In the genomic region with DNA sequence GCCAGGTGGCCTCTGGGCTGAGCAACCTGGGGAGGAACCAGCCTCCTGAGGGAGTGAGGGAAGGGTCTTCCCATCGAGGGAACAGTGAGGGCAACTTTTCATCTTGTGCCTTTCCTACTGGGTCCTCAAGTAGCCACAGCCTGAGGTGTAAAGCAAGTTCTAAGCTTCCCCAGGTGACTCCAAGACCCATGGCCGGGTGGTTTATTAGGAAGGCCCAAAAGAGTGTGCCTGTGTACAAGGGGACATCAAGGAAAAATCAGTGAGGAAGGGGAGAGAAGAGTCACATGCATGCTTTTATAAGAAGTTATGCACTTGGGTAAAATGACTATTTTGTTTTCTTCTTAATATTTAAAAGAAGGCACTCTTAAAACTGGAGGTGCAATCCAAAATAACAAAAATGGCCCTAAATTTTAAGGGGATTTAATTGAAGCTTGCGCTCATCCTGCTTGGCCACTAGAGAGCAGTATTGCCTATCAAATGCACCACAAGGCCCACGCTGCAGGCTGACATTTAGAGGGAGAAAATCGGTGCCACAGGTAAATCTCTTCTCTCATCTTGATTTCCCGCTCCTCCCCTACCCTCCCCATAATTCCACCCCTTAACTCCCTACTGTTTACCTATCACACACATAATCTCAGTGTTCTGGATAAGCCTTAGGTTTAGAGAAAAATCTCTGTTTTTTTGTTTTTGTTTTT, we compare ENCODE assay signal across 8 cellular contexts. TPM values are rescaled to one million over a fixed set of nuclear protein-coding genes. Genes with fewer than 3 reads are reported as not detected.
DNase-seq lines count a peak whose midpoint lies in the region; ATAC-seq, FAIRE-seq and TF ChIP-seq lines count a peak whose summit lies in the region.

No MANE protein-coding gene starts in this region.

- H3K4me3 ChIP-seq in H7 (ENCODE audit: insufficient read depth, low read depth, low read length), result no peak overlapping the region
- H3K4me3 ChIP-seq in pancreas, result no peak overlapping the region

- H3K27me3 ChIP-seq in H7 (ENCODE audit: control insufficient read depth, insufficient read depth, low read length) (no peaks in the 10 kb centered on the region), pancreas (no peaks in the 10 kb centered on the region)

- DNase-seq in DMS153 treated with DMSO at 0.1 percent for 48 hours (lab: John Stamatoyannopoulos, UW; ENCODE audit: unreplicated experiment) (peak; percentile 0), H7 (peak; percentile 81), NCI-H526 (lab: John Stamatoyannopoulos, UW) (peak; percentile 18 to 73), activated T-cell treated with anti-CD3 and anti-CD28 coated beads for 24 hours (ENCODE audit: low read depth) (peak; percentile 11), germinal center (ENCODE audit: low spot score) (peak; percentile 49), pancreas (no peak), NCI-H2029 (lab: John Stamatoyannopoulos, UW) (no peak), NCI-H128 (lab: John Stamatoyannopoulos, UW; ENCODE audit: unreplicated experiment) (no peak)

- intact Hi-C loops in pancreas (cut with DNase I), result loop anchor here in 2 of 3 donors (10.0 kb wide), 1 partner anchor 366 kb away; no protein-coding TSS in a partner anchor

- H3K36me3 ChIP-seq in H7 (replicated peaks; ENCODE audit: control insufficient read depth, insufficient read depth, low read length), result no peaks in the 10 kb centered on the region
- no peaks in the 10 kb centered on the region for H3K36me3 ChIP-seq in pancreas

- no peaks in the 10 kb centered on the region for H3K9me3 ChIP-seq in pancreas

- H3K27ac ChIP-seq in pancreas, result no peak overlapping the region

- peak in 3 of 4 donors; percentile 83 to 92 (median 90) for ATAC-seq in pancreas

- WGBS in pancreas, 2 donors, result 21 to 24% methylated on average over 6 of the region's 6 CpGs

- H3K4me1 ChIP-seq in pancreas, result no peaks in the 10 kb centered on the region

- TF ChIP-seq CTCF in pancreas (IDR thresholded peaks at IDR 0.05), result peak; percentile 45 to 75 (median 68)

- FAIRE-seq in pancreas (lab: Jason Lieb, UNC), result no peak

RNA-seq across cellular contexts. Expression of a gene that starts 6.7 kb away (rescaled TPM):
- 221 and 310 TPM in 2 replicates for total RNA-seq in H7 (2014; rRNA removed; shearing (Covaris generic))
- under 1 TPM in 3 of 6 donors, not detected in 3; 0.43 to 0.78 (median 0.69) TPM for total RNA-seq in pancreas
- under 1 TPM in 1 of 2 donors, not detected in 1; 0.80 TPM for polyA plus RNA-seq in pancreas

Comparison
In these comparisons a context has a peak if more than half of its experiments do, and no peak if none do; other contexts are left out.
1. DNase-seq: peak in DMS153 treated with DMSO at 0.1 percent for 48 hours (single experiment), H7 (single experiment), NCI-H526 (2 of 2), activated T-cell treated with anti-CD3 and anti-CD28 coated beads for 24 hours (single experiment) and germinal center (single experiment); none in pancreas (0 of 6), NCI-H2029 (single experiment) and NCI-H128 (single experiment).
2. RNA of a gene that starts 6.7 kb away (total RNA-seq): 221 to 310 TPM in H7; 0.43 to 0.78 TPM in pancreas; every median in the first group is over 100 times any median in the second.